Comparison of ENCODE assay signal across 1 cellular context in genomic region chr9:93683331-93684134, GRCh38.
TF ChIP-seq lines count a peak whose summit lies in the region.

No MANE protein-coding gene starts in this region.

TF ChIP-seq in IMR-90, 13 proteins besides CTCF, POLR2A, EP300 and RAD21 (continued from another document):
- TF ChIP-seq FOS (IDR thresholded peaks at IDR 0.05; ENCODE audit: low read depth, low read length) (no peak), SMC3 (IDR thresholded peaks at IDR 0.05; ENCODE audit: low read depth, low read length) (no peak), BHLHE40 (IDR thresholded peaks at IDR 0.05; ENCODE audit: low read depth, low read length) (no peak), RCOR1 (IDR thresholded peaks at IDR 0.05; ENCODE audit: insufficient replicate concordance, low read length) (no peak), MAZ (IDR thresholded peaks at IDR 0.05; ENCODE audit: borderline replicate concordance, low read depth, low read length) (no peak), ELK1 (IDR thresholded peaks at IDR 0.05; ENCODE audit: borderline replicate concordance, low read depth, low read length) (no peak), NFE2L2 (IDR thresholded peaks at IDR 0.05; ENCODE audit: low read depth, low read length) (no peak)
